ENCODE assay signal across 8 cellular contexts in the genomic region with DNA sequence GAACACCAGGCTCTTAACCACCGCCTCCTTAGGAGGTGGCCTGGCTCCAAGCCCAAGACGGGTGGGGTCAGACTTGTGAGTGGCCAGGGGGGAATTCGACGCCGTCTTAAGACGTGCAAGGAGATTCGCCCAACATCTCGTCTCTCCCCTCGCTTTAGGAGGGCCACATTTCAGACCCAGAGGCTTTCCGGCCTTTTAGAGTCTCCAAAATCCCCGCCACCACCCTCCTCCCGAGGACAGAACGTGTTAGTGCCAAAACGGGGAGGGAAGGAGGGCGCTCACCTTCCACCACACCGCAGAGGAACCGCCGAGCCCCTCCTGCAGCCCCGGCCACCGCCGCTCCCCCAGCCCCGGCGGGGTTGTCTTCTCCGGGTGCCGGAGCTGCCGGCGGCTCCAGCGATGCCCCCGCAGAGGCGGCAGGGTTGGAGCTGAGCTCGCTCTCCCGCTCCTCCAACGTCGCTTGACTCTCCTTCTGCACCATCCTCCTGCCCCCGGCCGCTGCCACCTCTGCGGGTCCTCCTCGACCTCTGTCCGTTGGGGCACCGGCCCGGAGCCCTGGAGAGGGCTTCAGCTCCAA. TPM values are rescaled to one million over a fixed set of nuclear protein-coding genes. Genes with fewer than 3 reads are reported as not detected.
DNase-seq lines count a peak whose midpoint lies in the region; ATAC-seq and TF ChIP-seq lines count a peak whose summit lies in the region.

No MANE protein-coding gene starts in this region.

- H3K9me3 Mint-ChIP-seq in mesothelial cell of epicardium: no peaks in the 10 kb centered on the region

- peaks cover 41% of the 10 kb centered on the region for H3K4me1 Mint-ChIP-seq in mesothelial cell of epicardium

- H3K36me3 ChIP-seq in thoracic aorta: no peaks in the 10 kb centered on the region

- H3K4me3 Mint-ChIP-seq in mesothelial cell of epicardium: peak overlapping the region; percentile 98

- peaks cover 12 to 39% of the 10 kb centered on the region in 2 donors for H3K4me1 ChIP-seq in thoracic aorta (ENCODE audit: control insufficient read depth in 1 of 2, low read depth in 2 of 2)

- DNase-seq in ACHN: peak; percentile 94
- DNase-seq in GM12865 (ENCODE audit: low read depth): peak; percentile 81
- DNase-seq in KG1 (lab: John Stamatoyannopoulos, UW): peak; percentile 36
- peak; percentile 63 for DNase-seq in epidermal melanocyte (ENCODE audit: insufficient read length, low spot score)
- DNase-seq in mesothelial cell of epicardium (ENCODE audit: low spot score in 2 of 2, unreplicated experiment in 2 of 2): peak in 1 of 2 experiments; percentile 62
- peak; percentile 84 for DNase-seq in thoracic aorta (ENCODE audit: low spot score)
- no peak for DNase-seq in NCI-H1092 treated with DMSO at 0.1 percent for 48 hours (lab: John Stamatoyannopoulos, UW)

- no peaks in the 10 kb centered on the region for H3K9me3 ChIP-seq in thoracic aorta

- peak overlapping the region; percentile 84 to 94 for H3K27ac ChIP-seq in thoracic aorta

- H3K27ac Mint-ChIP-seq in mesothelial cell of epicardium: peak overlapping the region; percentile 99

- H3K27me3 ChIP-seq in thoracic aorta (replicated peaks; ENCODE audit: insufficient read depth): no peaks in the 10 kb centered on the region

- H3K4me3 ChIP-seq in GM12865 (ENCODE audit: low read depth, low read length): peak overlapping the region; percentile 91
- H3K4me3 ChIP-seq in WI38 (ENCODE audit: low read depth, low read length): peak overlapping the region; percentile 99
- H3K4me3 ChIP-seq in thoracic aorta: peak overlapping the region; percentile 98

- in situ Hi-C loops in ACHN (cut with HindIII; ENCODE audit: low pct_ligation_motif_present, low pct_unique_long_range_greater_than_20kb, low sequenced_read_pairs): no loop called here

- peak; percentile 54 for ATAC-seq in thoracic aorta (ENCODE audit: insufficient number of reproducible peaks, low FRiP score, low read depth)

- peaks cover under 1% of the 10 kb centered on the region for H3K36me3 Mint-ChIP-seq in mesothelial cell of epicardium

- H3K27me3 Mint-ChIP-seq in mesothelial cell of epicardium (ENCODE audit: low read depth): no peaks in the 10 kb centered on the region

- TF ChIP-seq CTCF in GM12865 (IDR thresholded peaks at IDR 0.05; ENCODE audit: insufficient read depth, low read depth, low read length, missing control alignments) (no peak), WI38 (IDR thresholded peaks at IDR 0.05; ENCODE audit: low read depth, low read length) (no peak), mesothelial cell of epicardium (IDR thresholded peaks at IDR 0.05; ENCODE audit: unreplicated experiment) (no peak), thoracic aorta (IDR thresholded peaks at IDR 0.05) (no peak)

RNA-seq across cellular contexts. Expression of gene OGA, which starts 0.6 kb away (rescaled TPM):
- total RNA-seq in mesothelial cell of epicardium (162 to 168 TPM (median 165 TPM) in 3 replicates), thoracic aorta (100 to 1,000 TPM; 131 to 241 TPM)

RNA-seq across cellular contexts. Expression of gene KCNIP2, which starts 26.0 kb away (rescaled TPM):
- total RNA-seq in mesothelial cell of epicardium (6.5 to 6.9 TPM (median 6.8 TPM) in 3 replicates), thoracic aorta (1 to 10 TPM; 1.1 to 1.2 TPM)

RNA-seq across cellular contexts. Expression of gene NPM3, which starts 34.4 kb away (rescaled TPM):
- 42.4 to 45.6 TPM (median 45.2 TPM) in 3 replicates for total RNA-seq in mesothelial cell of epicardium
- total RNA-seq in thoracic aorta: 10 to 100 TPM; 16.3 to 19.9 TPM

RNA-seq across cellular contexts. Expression of gene FGF8, which starts 41.7 kb away (rescaled TPM):
- total RNA-seq in mesothelial cell of epicardium (not detected in 3 replicates), thoracic aorta (not detected)
